1 cellular context compared by ENCODE assay signal in genomic region chr9:18255158-18255629, GRCh38.
TF ChIP-seq lines count a peak whose summit lies in the region.

No MANE protein-coding gene starts in this region.

TF ChIP-seq in GM23338, 12 proteins besides CTCF, POLR2A, EP300 and RAD21 (continued from another document):
- no peak for TF ChIP-seq ZNF462 (CRISPR knock-in tag; IDR thresholded peaks at IDR 0.05)
- no peak for TF ChIP-seq NANOG (IDR thresholded peaks at IDR 0.05; ENCODE audit: borderline replicate concordance)
